Comparison of ENCODE assay signal across 17 cellular contexts in genomic region chr14:89624500-89625156, GRCh38.
A peak's percentile ranks its signal among the peaks of the same experiment; 100 is the strongest.
DNase-seq lines count a peak whose midpoint lies in the region; ATAC-seq and TF ChIP-seq lines count a peak whose summit lies in the region.
"Had no signal": no experiment of that assay in that cellular context is flagged by ENCODE, and none has a peak within 500 bp of the region (broad histone marks: within the 10 kb centered on the region; RNA-seq: fewer than 3 reads in every experiment).

No MANE protein-coding gene starts in this region.

- H3K4me3 ChIP-seq in stomach smooth muscle (ENCODE audit: low read length in 2 of 2) (peak overlapping the region; percentile 15 to 24), heart right ventricle (peak overlapping the region in 1 of 10 donors; percentile 11)
- H3K4me3 ChIP-seq: BLaER1, colonic mucosa, skin epidermis had no signal

- CTCF ChIA-PET in activated CD4-positive, alpha-beta T cell treated with anti-CD3 and anti-CD28 coated beads for 36 hours (lab: Charles Lee) = no interaction called here

- intact Hi-C loops in activated CD4-positive, alpha-beta T cell treated with anti-CD3 and anti-CD28 coated beads for 36 hours (cut with DNase I, micrococcal nuclease) = loop anchor here (5.0 kb wide), 4 partner anchors 58 to 1063 kb away; no protein-coding TSS in a partner anchor
- intact Hi-C loops in heart right ventricle (cut with DNase I) = loop anchor here in 3 of 10 donors (5.0 to 10.0 kb wide), 4 partner anchors 38 to 580 kb away; no protein-coding TSS in a partner anchor

- DNase-seq in activated CD4-positive, alpha-beta T cell treated with anti-CD3 and anti-CD28 coated beads for 36 hours = no peak
- no peak for DNase-seq in activated CD4-positive, alpha-beta T cell treated with anti-CD3 and anti-CD28 coated beads for 48 hours
- DNase-seq in SHP77 treated with DMSO at 0.1 percent for 48 hours (lab: John Stamatoyannopoulos, UW) = peak; percentile 44
- peak; percentile 54 for DNase-seq in midbrain (lab: John Stamatoyannopoulos, UW)
- no peak for DNase-seq in NOMO-1 treated with DMSO at 0.1 percent for 48 hours (lab: John Stamatoyannopoulos, UW; ENCODE audit: unreplicated experiment)
- DNase-seq in heart right ventricle = no peak
- DNase-seq: MM.1S; naive thymus-derived CD4-positive, alpha-beta T cell; NCI-H526 treated with DMSO at 0.1 percent for 48 hours; stimulated activated CD4-positive, alpha-beta T cell treated with anti-CD3 and anti-CD28 coated beads, Interleukin-2, amount 100 ng/mL, for 48 hours had no signal

- H3K36me3 ChIP-seq in stomach smooth muscle (ENCODE audit: control insufficient read depth in 2 of 2, insufficient read depth in 2 of 2, low read length in 2 of 2) (no peaks in the 10 kb centered on the region), heart right ventricle (no peaks in the 10 kb centered on the region)
- H3K36me3 ChIP-seq: BLaER1, colonic mucosa had no signal

- H3K9me3 Mint-ChIP-seq in activated CD4-positive, alpha-beta T cell treated with anti-CD3 and anti-CD28 coated beads for 36 hours (ENCODE audit: low read depth) = peaks cover 12% of the 10 kb centered on the region

- H3K9me3 ChIP-seq in stomach smooth muscle (ENCODE audit: control insufficient read depth in 2 of 2, low read length in 2 of 2) (no peaks in the 10 kb centered on the region), heart right ventricle (peaks cover 0 to 4% (median 0%) of the 10 kb centered on the region in 11 donors)
- H3K9me3 ChIP-seq: colonic mucosa had no signal

- H3K9ac ChIP-seq in stomach smooth muscle (ENCODE audit: low read length in 2 of 2) = peak overlapping the region; percentile 42 to 64
- H3K9ac ChIP-seq: BLaER1 had no signal

- 93 to 96% methylated on average over 15 of the region's 15 CpGs for WGBS in heart right ventricle, 2 donors

- no peaks in the 10 kb centered on the region for H3K27me3 ChIP-seq in stomach smooth muscle (ENCODE audit: control insufficient read depth in 1 of 2, insufficient read depth in 2 of 2, low read length in 2 of 2)
- H3K27me3 ChIP-seq in heart right ventricle = no peaks in the 10 kb centered on the region
- H3K27me3 ChIP-seq: colonic mucosa had no signal

- no peak for TF ChIP-seq CTCF in heart right ventricle (IDR thresholded peaks at IDR 0.05)

- H3K4me1 Mint-ChIP-seq in activated CD4-positive, alpha-beta T cell treated with anti-CD3 and anti-CD28 coated beads for 36 hours = peaks cover 79% of the 10 kb centered on the region

- H3K27ac ChIP-seq in stomach smooth muscle (ENCODE audit: low read length) (peak overlapping the region; percentile 55), heart right ventricle (peak overlapping the region in 1 of 10 donors; percentile 17)
- H3K27ac ChIP-seq: BLaER1, colonic mucosa had no signal

- H3K4me3 Mint-ChIP-seq in activated CD4-positive, alpha-beta T cell treated with anti-CD3 and anti-CD28 coated beads for 36 hours = no peak overlapping the region
- H3K4me3 Mint-ChIP-seq: activated naive CD4-positive, alpha-beta T cell treated with anti-CD3 and anti-CD28 coated beads, Interleukin-2, amount 50 U/mL, for 24 hours; naive thymus-derived CD4-positive, alpha-beta T cell had no signal

- H3K27me3 Mint-ChIP-seq in activated CD4-positive, alpha-beta T cell treated with anti-CD3 and anti-CD28 coated beads for 36 hours = no peaks in the 10 kb centered on the region
- H3K27me3 Mint-ChIP-seq: activated naive CD4-positive, alpha-beta T cell treated with anti-CD3 and anti-CD28 coated beads, Interleukin-2, amount 50 U/mL, for 24 hours; naive thymus-derived CD4-positive, alpha-beta T cell had no signal

- no peak for ATAC-seq in activated CD4-positive, alpha-beta T cell treated with anti-CD3 and anti-CD28 coated beads for 36 hours
- ATAC-seq in HG02970 (IDR thresholded peaks at IDR 0.05; ENCODE audit: low FRiP score, unreplicated experiment) (no peak), heart right ventricle (no peak)
- ATAC-seq: naive thymus-derived CD4-positive, alpha-beta T cell had no signal

- H3K4me1 ChIP-seq in stomach smooth muscle (ENCODE audit: control insufficient read depth, insufficient read depth, low read length) (peaks cover 17% of the 10 kb centered on the region), heart right ventricle (peaks cover 4 to 25% (median 13%) of the 10 kb centered on the region in 9 donors)

- POLR2A ChIA-PET in activated CD4-positive, alpha-beta T cell treated with anti-CD3 and anti-CD28 coated beads for 36 hours (lab: Charles Lee) = interaction anchor here (0.5 kb wide), 1 partner anchor 341 kb away, joined by 6 read pairs; no protein-coding TSS in a partner anchor

- H3K36me3 Mint-ChIP-seq in activated CD4-positive, alpha-beta T cell treated with anti-CD3 and anti-CD28 coated beads for 36 hours (ENCODE audit: low read depth) = peaks cover 22% of the 10 kb centered on the region

- peak overlapping the region; percentile 96 for H3K27ac Mint-ChIP-seq in activated CD4-positive, alpha-beta T cell treated with anti-CD3 and anti-CD28 coated beads for 36 hours
- H3K27ac Mint-ChIP-seq: progenitor cell of endocrine pancreas had no signal

Comparison
In these comparisons a context has a peak if more than half of its experiments do, and no peak if none do; other contexts are left out.
1. DNase-seq: peak in SHP77 treated with DMSO at 0.1 percent for 48 hours (single experiment) and midbrain (single experiment); none in activated CD4-positive, alpha-beta T cell treated with anti-CD3 and anti-CD28 coated beads for 36 hours (single experiment), activated CD4-positive, alpha-beta T cell treated with anti-CD3 and anti-CD28 coated beads for 48 hours (single experiment), NOMO-1 treated with DMSO at 0.1 percent for 48 hours (single experiment) and heart right ventricle (0 of 2).